ENCODE assay signal across 16 cellular contexts in the genomic region with DNA sequence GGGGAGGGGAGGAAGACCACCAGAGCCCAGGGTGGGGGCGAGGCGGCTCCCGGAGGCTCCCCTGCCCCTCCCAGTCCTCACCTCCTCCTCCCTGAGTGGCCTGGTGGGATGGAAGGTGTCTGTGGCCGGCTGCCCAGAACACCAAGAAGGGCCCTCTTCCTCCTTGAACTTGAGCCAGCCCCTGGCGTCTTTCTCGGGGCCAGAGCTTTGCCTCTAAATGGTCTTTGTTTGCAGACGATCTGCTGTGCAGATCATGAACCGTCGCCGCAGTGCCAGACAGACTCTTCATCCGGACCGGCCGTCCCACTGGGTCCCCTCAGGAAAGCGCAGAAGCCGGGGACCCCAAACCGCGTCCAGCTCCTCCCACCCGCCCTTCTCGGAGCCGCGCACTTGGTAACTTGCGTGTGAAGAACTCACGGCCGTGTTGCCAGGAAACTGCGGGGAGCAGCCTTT. TPM values are rescaled to one million over a fixed set of nuclear protein-coding genes. Genes with fewer than 3 reads are reported as not detected.
DNase-seq lines count a peak whose midpoint lies in the region; ATAC-seq and TF ChIP-seq lines count a peak whose summit lies in the region.
"Had no signal": no experiment of that assay in that cellular context is flagged by ENCODE, and none has a peak within 500 bp of the region (broad histone marks: within the 10 kb centered on the region; RNA-seq: fewer than 3 reads in every experiment).

No MANE protein-coding gene starts in this region.

- H3K27ac ChIP-seq in coronary artery = no peak overlapping the region
- no peak overlapping the region for H3K27ac ChIP-seq in lung (ENCODE audit: low read depth in 1 of 2, low read length in 1 of 2)
- H3K27ac ChIP-seq in osteoblast (ENCODE audit: low read depth, low read length) = no peak overlapping the region
- H3K27ac ChIP-seq: adrenal gland, neutrophil had no signal

- H3K4me1 ChIP-seq in lung (ENCODE audit: control insufficient read depth in 2 of 2, insufficient read depth in 2 of 2, low read length in 2 of 2) (peaks cover 0 to 2% of the 10 kb centered on the region in 2 donors), HAP-1 (no peaks in the 10 kb centered on the region), osteoblast (ENCODE audit: insufficient read depth, low read length) (no peaks in the 10 kb centered on the region)
- H3K4me1 ChIP-seq: adrenal gland had no signal

- no peaks in the 10 kb centered on the region for H3K79me2 ChIP-seq in osteoblast (ENCODE audit: insufficient read depth, low read length)

- no peak overlapping the region for H3K4me2 ChIP-seq in osteoblast (ENCODE audit: insufficient read depth, low read length)
- H3K4me2 ChIP-seq: SK-N-SH had no signal

- H3K27me3 ChIP-seq in lung (ENCODE audit: control insufficient read depth, insufficient read depth) (no peaks in the 10 kb centered on the region), HAP-1 (ENCODE audit: low read depth) (no peaks in the 10 kb centered on the region), osteoblast (ENCODE audit: insufficient read depth, low read length) (peaks cover 2% of the 10 kb centered on the region)
- H3K27me3 ChIP-seq: adrenal gland had no signal

- no peaks in the 10 kb centered on the region for H3K36me3 ChIP-seq in lung (ENCODE audit: control insufficient read depth in 2 of 2, insufficient read depth in 2 of 2, low read length in 2 of 2)
- H3K36me3 ChIP-seq in HAP-1 (replicated peaks) = no peaks in the 10 kb centered on the region
- H3K36me3 ChIP-seq in osteoblast (ENCODE audit: insufficient read depth, low read length) = no peaks in the 10 kb centered on the region
- H3K36me3 ChIP-seq: adrenal gland, neutrophil had no signal

- in situ Hi-C loops in HAP-1 (cut with MboI; ENCODE audit: low sequenced_read_pairs) = no loop called here

- peak overlapping the region; percentile 30 for H3K4me3 ChIP-seq in coronary artery
- peak overlapping the region; percentile 6 for H3K4me3 ChIP-seq in lung
- H3K4me3 ChIP-seq in HAP-1 = no peak overlapping the region
- no peak overlapping the region for H3K4me3 ChIP-seq in osteoblast (ENCODE audit: insufficient read depth, low read length)
- H3K4me3 ChIP-seq: adrenal gland had no signal

- ATAC-seq in Right ventricle myocardium inferior (peak; percentile 35), lung (ENCODE audit: insufficient read depth, low FRiP score) (no peak), HG03342 (IDR thresholded peaks at IDR 0.05; ENCODE audit: unreplicated experiment) (no peak)

- WGBS in lung, 2 donors = 47 to 70% methylated on average over 25 of the region's 25 CpGs

- TF ChIP-seq CTCF in coronary artery (IDR thresholded peaks at IDR 0.05) = no peak
- no peak for TF ChIP-seq CTCF in lung (IDR thresholded peaks at IDR 0.05; ENCODE audit: control extremely low read depth, extremely low read depth)
- TF ChIP-seq CTCF in osteoblast (IDR thresholded peaks at IDR 0.05; ENCODE audit: extremely low read depth, low read depth, low read length) = no peak

- peaks cover 0 to 4% of the 10 kb centered on the region in 2 donors for H3K9me3 ChIP-seq in lung (ENCODE audit: control insufficient read depth in 2 of 2, insufficient read depth in 1 of 2, low read length in 1 of 2)
- H3K9me3 ChIP-seq in HAP-1 = no peaks in the 10 kb centered on the region
- H3K9me3 ChIP-seq in osteoblast (ENCODE audit: low read depth, low read length) = no peaks in the 10 kb centered on the region
- H3K9me3 ChIP-seq: adrenal gland, neutrophil, SK-N-SH had no signal

- intact Hi-C loops in Right ventricle myocardium inferior (cut with DNase I) = loop anchor here (10.0 kb wide), 2 partner anchors 77 to 307 kb away; no protein-coding TSS in a partner anchor
- intact Hi-C loops in cardiac septum (cut with DNase I) = no loop called here

- H4K20me1 ChIP-seq in osteoblast (ENCODE audit: insufficient read depth, low read length) = no peaks in the 10 kb centered on the region

- no peak overlapping the region for H2AFZ ChIP-seq in osteoblast (ENCODE audit: low read length)

- no peak for DNase-seq in Right ventricle myocardium inferior (ENCODE audit: missing footprints)
- no peak for DNase-seq in cardiac septum (ENCODE audit: low spot score)
- DNase-seq in coronary artery (ENCODE audit: low spot score) = peak; percentile 64
- DNase-seq in lung (ENCODE audit: low spot score) = no peak
- DNase-seq in superior temporal gyrus (ENCODE audit: extremely low spot score) = no peak
- DNase-seq in HAP-1 (ENCODE audit: low spot score in 2 of 2) = no peak
- no peak for DNase-seq in osteoblast (ENCODE audit: insufficient read length, low spot score, missing footprints)
- DNase-seq: activated CD4-positive, CD25-positive, alpha-beta regulatory T cell; activated T-cell treated with anti-CD3 and anti-CD28 coated beads, Interleukin-2, amount 50 U/mL, for 24 hours; glutamatergic neuron; NCI-H1694; SK-N-SH; stimulated activated CD8-positive, alpha-beta memory T cell treated with anti-CD3 and anti-CD28 coated beads, Interleukin-4, amount 100 ng/mL, for 48 hours had no signal

RNA-seq across cellular contexts. Expression of gene PTGR3, which starts 41.2 kb away (rescaled TPM):
- total RNA-seq in Right ventricle myocardium inferior = 71.5 TPM
- total RNA-seq in cardiac septum = 33.7 TPM
- total RNA-seq in lung = 10 to 100 TPM; 21.7 to 22.2 TPM
- polyA plus RNA-seq in lung = 10 to 100 TPM; 10.1 to 21.2 TPM
- 8.3 and 10.3 TPM in 2 replicates for total RNA-seq in osteoblast

RNA-seq across cellular contexts. Expression of gene TSHZ1, which starts 42.8 kb away (rescaled TPM):
- total RNA-seq in Right ventricle myocardium inferior (23.1 TPM), cardiac septum (13.3 TPM), lung (10 to 100 TPM; 14.7 to 19.9 TPM), osteoblast (8.5 and 10.5 TPM in 2 replicates)
- 1 to 10 TPM; 6.2 to 7.7 TPM for polyA plus RNA-seq in lung

Comparison
In these comparisons a context has a peak if more than half of its experiments do, and no peak if none do; other contexts are left out.
1. H3K4me3 ChIP-seq: peak in coronary artery (single experiment) and lung (single experiment); none in HAP-1 (single experiment) and osteoblast (single experiment).